Comparison of ENCODE assay signal across 8 cellular contexts in genomic region chr18:2570772-2571199, GRCh38. TPM values are rescaled to one million over a fixed set of nuclear protein-coding genes. Genes with fewer than 3 reads are reported as not detected.
A peak's percentile ranks its signal among the peaks of the same experiment; 100 is the strongest.
DNase-seq lines count a peak whose midpoint lies in the region; ATAC-seq, FAIRE-seq and TF ChIP-seq lines count a peak whose summit lies in the region.

No MANE protein-coding gene starts in this region.

- in situ Hi-C loops in K562 (cut with MboI) = no loop called here

- CTCF ChIA-PET in K562 (lab: Yijun Ruan, JAX; ENCODE audit: low intra/inter-chr PET ratio) = no interaction called here

- POLR2A ChIA-PET in K562 (lab: Yijun Ruan, JAX) = interaction anchor here (0.6 to 4.5 kb wide), 9 partner anchors 8 to 424 kb away, joined by 3 to 18 read pairs (median 3); no protein-coding TSS in a partner anchor

- H3K36me3 ChIP-seq in K562 (ENCODE audit: control insufficient read depth, insufficient read depth, low read length) (peaks cover 28% of the 10 kb centered on the region), sigmoid colon (peaks cover 0 to 9% (median 0%) of the 10 kb centered on the region in 4 donors)

- H3K79me2 ChIP-seq in K562 (ENCODE audit: control insufficient read depth, insufficient read depth, low read length) = peaks cover 78% of the 10 kb centered on the region

- TF ChIP-seq POLR2A in K562 (conservative IDR thresholded peaks at IDR 0.05) = no peak
- TF ChIP-seq POLR2A in sigmoid colon (IDR thresholded peaks at IDR 0.05) = no peak

- H3K4me2 ChIP-seq in K562 (ENCODE audit: insufficient read depth, low read length) = peak overlapping the region; percentile 92

- WGBS in K562 (ENCODE audit: insufficient coverage, low coverage, missing lambda C conversion rate) = 0% methylated on average over 16 of the region's 16 CpGs
- 0% methylated on average over 16 of the region's 16 CpGs for WGBS in sigmoid colon, 2 donors

- H3K27me3 ChIP-seq in K562 (ENCODE audit: control insufficient read depth in 2 of 2, insufficient read depth in 2 of 2, low read length in 2 of 2) (no peaks in the 10 kb centered on the region), sigmoid colon (peaks cover 0 to 4% (median 0%) of the 10 kb centered on the region in 3 donors)

- peak; percentile 47 for ATAC-seq in GM21737 (IDR thresholded peaks at IDR 0.05; ENCODE audit: unreplicated experiment)
- peak; percentile 75 for ATAC-seq in K562
- no peak for ATAC-seq in GM18520 (IDR thresholded peaks at IDR 0.05; ENCODE audit: unreplicated experiment)

- DNase-seq in GM04503 (ENCODE audit: low read depth) = peak; percentile 29
- peak; percentile 68 for DNase-seq in SW480 (ENCODE audit: low spot score)
- DNase-seq in K562 (ENCODE audit: extremely low read depth in 1 of 4, low spot score in 3 of 4) = peak; percentile 78 to 86 (median 82)
- DNase-seq in sigmoid colon = peak; percentile 82

- H3K4me1 ChIP-seq in K562 (replicated peaks in 1 of 2; ENCODE audit: control insufficient read depth in 2 of 2, insufficient read depth in 2 of 2, low read length in 2 of 2) (peaks cover 10 to 18% of the 10 kb centered on the region in 2 experiments; a peak in 3 of 5 replicates), sigmoid colon (peaks cover 0 to 23% (median 18%) of the 10 kb centered on the region in 4 donors)

- TF ChIP-seq RAD21 in Ishikawa (IDR thresholded peaks at IDR 0.05; ENCODE audit: low read depth) (no peak), K562 (CRISPR knock-in tag; conservative IDR thresholded peaks at IDR 0.05 in 1 of 2, IDR thresholded peaks at IDR 0.05 in 1 of 2) (no peak; a peak in 1 of 4 replicates)

- intact Hi-C loops in K562 (cut with micrococcal nuclease) (loop anchor here (5.0 kb wide), 1 partner anchor 87 kb away; the partner anchor contains the start of gene SMCHD1), sigmoid colon (cut with DNase I) (loop anchor here (1.0 kb wide), 1 partner anchor 85 kb away; the partner anchor contains the start of gene SMCHD1)

- peak overlapping the region; percentile 96 to 100 for H3K9ac ChIP-seq in K562 (ENCODE audit: insufficient read depth in 1 of 2, low read depth in 2 of 2, low read length in 2 of 2)

- H3K27ac ChIP-seq in K562 (ENCODE audit: extremely low read depth, low read depth, low read length) (peak overlapping the region; percentile 98), sigmoid colon (peak overlapping the region; percentile 93 to 96 (median 94))

- H3K4me3 ChIP-seq in K562 = peak overlapping the region; percentile 61
- peak overlapping the region; percentile 91 for H3K4me3 ChIP-seq in iPS-11a (ENCODE audit: low read depth, low read length)
- peak overlapping the region; percentile 65 to 70 (median 67) for H3K4me3 ChIP-seq in sigmoid colon

- no peak for FAIRE-seq in K562 (lab: Jason Lieb, UNC)

- TSS peak; percentile 70 for BruUV-seq in K562 (replicated peaks; lab: Mats Ljungman, UMichigan)

- H3K9me1 ChIP-seq in K562 (ENCODE audit: control insufficient read depth, insufficient read depth, low read length) = no peaks in the 10 kb centered on the region

- TF ChIP-seq CTCF in K562 (IDR thresholded peaks at IDR 0.05 in 2 of 3, conservative IDR thresholded peaks at IDR 0.05 in 1 of 3; ENCODE audit: insufficient read depth in 2 of 3, low read depth in 1 of 3, low read length in 3 of 3) (no peak), sigmoid colon (IDR thresholded peaks at IDR 0.05) (no peak)

- peak overlapping the region; percentile 99 for H2AFZ ChIP-seq in K562 (ENCODE audit: low read depth, low read length)

- TF ChIP-seq EP300 in Ishikawa (IDR thresholded peaks at IDR 0.05; ENCODE audit: borderline replicate concordance) (0 out of 2 replicates have a peak, but pooled peaks have one; percentile 10), K562 (IDR thresholded peaks at IDR 0.05; ENCODE audit: low read length) (no peak), sigmoid colon (IDR thresholded peaks at IDR 0.05) (no peak)

- no peaks in the 10 kb centered on the region for H4K20me1 ChIP-seq in K562 (replicated peaks; ENCODE audit: control insufficient read depth, insufficient read depth, low read length)

- H3K9me3 ChIP-seq in K562 (replicated peaks; ENCODE audit: control insufficient read depth, insufficient read depth, low read depth, low read length) = no peaks in the 10 kb centered on the region
- no peaks in the 10 kb centered on the region for H3K9me3 ChIP-seq in sigmoid colon

TF ChIP-seq in Ishikawa, 13 proteins besides CTCF, POLR2A, EP300 and RAD21 (continues in another document):
- TF ChIP-seq TCF12 (IDR thresholded peaks at IDR 0.05; ENCODE audit: low read depth) = no peak

TF ChIP-seq in K562, 482 proteins besides CTCF, POLR2A, EP300 and RAD21 (continues in another document):
- TF ChIP-seq ZC3H8 (IDR thresholded peaks at IDR 0.05) (0 out of 2 replicates have a peak, but pooled peaks have one; percentile 50), PATZ1 (CRISPR knock-in tag; IDR thresholded peaks at IDR 0.05; ENCODE audit: borderline replicate concordance) (0 out of 2 replicates have a peak, but pooled peaks have one; percentile 60), ZNF449 (CRISPR knock-in tag; IDR thresholded peaks at IDR 0.05) (no peak), ZNF785 (CRISPR knock-in tag; IDR thresholded peaks at IDR 0.05) (no peak)

RNA-seq across cellular contexts. Expression of gene METTL4, which starts 0.5 kb away (rescaled TPM):
- 33.8 and 79.6 TPM in 2 replicates for total RNA-seq in K562 (2011; cell fraction: chromatin; rRNA removed; ENCODE audit: low replicate concordance)
- total RNA-seq in K562 (2011; cell fraction: nucleolus; rRNA removed) = 12.7 and 20.7 TPM in 2 replicates
- total RNA-seq in K562 (2011; cell fraction: nucleoplasm; rRNA removed) = 26.4 and 52.7 TPM in 2 replicates
- total RNA-seq in K562 (2014; rRNA removed) = 7.9 and 12.3 TPM in 2 replicates
- total RNA-seq in K562 (2014; rRNA removed; fragmentation: Illumina TruSeq; extraction: Trizol) = 25.6 and 27.9 TPM in 2 replicates
- 17.2 and 19.8 TPM in 2 replicates for total RNA-seq in K562 (2015; rRNA removed; fragmentation: Illumina TruSeq; extraction: Trizol)
- 19.3 and 22.5 TPM in 2 replicates for total RNA-seq in K562 (2021)
- polyA plus RNA-seq in K562 (2011; rRNA removed) = 26.6 and 28.2 TPM in 2 replicates
- 5.1 and 17.4 TPM in 2 replicates for polyA plus RNA-seq in K562 (2011; cell fraction: cytosol; rRNA removed)
- 13.5 and 24.2 TPM in 2 replicates for polyA plus RNA-seq in K562 (2011; cell fraction: nucleus; rRNA removed)
- 16.2 and 17.7 TPM in 2 replicates for polyA plus RNA-seq in K562 (2012)
- 19.8 and 22.1 TPM in 2 replicates for polyA plus RNA-seq in K562 (2014; fragmentation: Illumina TruSeq; extraction: Trizol)
- 10 to 100 TPM; 27.1 to 32.8 TPM for polyA plus RNA-seq in K562 (2014; fragmentation: Nextera tagmentation; extraction: Ambion mirVana)
- 17.0 and 18.5 TPM in 2 replicates for polyA plus RNA-seq in K562 (2014; rRNA removed)
- 28.0 and 34.2 TPM in 2 replicates for polyA minus RNA-seq in K562 (2011; rRNA and poly(A)+ RNA removed)
- polyA minus RNA-seq in K562 (2011; cell fraction: cytosol; rRNA and poly(A)+ RNA removed) = 7.4 and 9.9 TPM in 2 replicates
- 10.9 and 27.9 TPM in 2 replicates for polyA minus RNA-seq in K562 (2011; cell fraction: nucleus; rRNA and poly(A)+ RNA removed)
- 1 to 10 TPM; 5.4 to 8.9 (median 6.7) TPM for total RNA-seq in sigmoid colon
- polyA plus RNA-seq in sigmoid colon = 1 to 10 TPM; 4.2 to 9.6 (median 5.8) TPM

RNA-seq across cellular contexts. Expression of gene NDC80, which starts 0.6 kb away (rescaled TPM):
- 68.9 and 113 TPM in 2 replicates for total RNA-seq in K562 (2011; cell fraction: chromatin; rRNA removed; ENCODE audit: low replicate concordance)
- 48.7 and 60.1 TPM in 2 replicates for total RNA-seq in K562 (2011; cell fraction: nucleolus; rRNA removed)
- 79.1 and 126 TPM in 2 replicates for total RNA-seq in K562 (2011; cell fraction: nucleoplasm; rRNA removed)
- total RNA-seq in K562 (2014; rRNA removed) = 68.1 and 71.1 TPM in 2 replicates
- 90.9 and 113 TPM in 2 replicates for total RNA-seq in K562 (2014; rRNA removed; fragmentation: Illumina TruSeq; extraction: Trizol)
- total RNA-seq in K562 (2015; rRNA removed; fragmentation: Illumina TruSeq; extraction: Trizol) = 66.7 and 70.4 TPM in 2 replicates
- total RNA-seq in K562 (2021) = 57.0 and 65.2 TPM in 2 replicates
- polyA plus RNA-seq in K562 (2011; rRNA removed) = 74.9 and 85.7 TPM in 2 replicates
- 15.8 and 23.4 TPM in 2 replicates for polyA plus RNA-seq in K562 (2011; cell fraction: cytosol; rRNA removed)
- polyA plus RNA-seq in K562 (2011; cell fraction: nucleus; rRNA removed) = 45.5 and 71.8 TPM in 2 replicates
- polyA plus RNA-seq in K562 (2012) = 57.1 and 60.2 TPM in 2 replicates
- polyA plus RNA-seq in K562 (2014; fragmentation: Illumina TruSeq; extraction: Trizol) = 79.2 and 83.3 TPM in 2 replicates
- polyA plus RNA-seq in K562 (2014; fragmentation: Nextera tagmentation; extraction: Ambion mirVana) = 10 to 100 TPM; 89.3 to 97.9 TPM
- 72.0 and 82.2 TPM in 2 replicates for polyA plus RNA-seq in K562 (2014; rRNA removed)
- polyA minus RNA-seq in K562 (2011; rRNA and poly(A)+ RNA removed) = 79.0 and 99.1 TPM in 2 replicates
- 29.9 and 36.9 TPM in 2 replicates for polyA minus RNA-seq in K562 (2011; cell fraction: cytosol; rRNA and poly(A)+ RNA removed)
- polyA minus RNA-seq in K562 (2011; cell fraction: nucleus; rRNA and poly(A)+ RNA removed) = 63.4 and 97.6 TPM in 2 replicates
- under 1 TPM in 2 of 4 donors, not detected in 2; 0.36 to 0.41 TPM for total RNA-seq in sigmoid colon
- 10 to 100 TPM in 1 of 3 donors, 1 to 10 TPM in 2; 1.2 to 12.6 (median 3.5) TPM for polyA plus RNA-seq in sigmoid colon

Comparison
In these comparisons a context has a peak if more than half of its experiments do, and no peak if none do; other contexts are left out.
1. DNase-seq: peak in every context shown above with its lines; median percentile 82 in sigmoid colon; 82 in K562; 68 in SW480; 29 in GM04503.
2. RNA of gene NDC80, which starts 0.6 kb away (total RNA-seq): 48.7 to 126 TPM in K562; 0.36 to 0.41 TPM in sigmoid colon; every median in the first group is over 10 times any median in the second.
3. Peak in every context shown above with its lines, with median percentiles within 50 percentile points of each other: H3K4me3 ChIP-seq.